Comparison of ENCODE assay signal across 8 cellular contexts in genomic region chr16:30997000-30997886, GRCh38. TPM values are rescaled to one million over a fixed set of nuclear protein-coding genes. Genes with fewer than 3 reads are reported as not detected.
A peak's percentile ranks its signal among the peaks of the same experiment; 100 is the strongest.
DNase-seq lines count a peak whose midpoint lies in the region; ATAC-seq and TF ChIP-seq lines count a peak whose summit lies in the region.

No MANE protein-coding gene starts in this region.

- peak; percentile 62 for ATAC-seq in HG03457 (IDR thresholded peaks at IDR 0.05; ENCODE audit: unreplicated experiment)

- H3K9ac ChIP-seq in parathyroid adenoma: no peak overlapping the region

- peak overlapping the region; percentile 73 for H3K4me2 ChIP-seq in parathyroid adenoma (ENCODE audit: low read length)

- H3K4me3 ChIP-seq in parathyroid adenoma (ENCODE audit: low read depth, low read length) (peak overlapping the region; percentile 60), tibial nerve (peak overlapping the region; percentile 35 to 63 (median 60))

- H3K27ac ChIP-seq in RWPE1: peak overlapping the region; percentile 94
- H3K27ac ChIP-seq in parathyroid adenoma: no peak overlapping the region
- peak overlapping the region; percentile 38 to 89 (median 75) for H3K27ac ChIP-seq in tibial nerve

- H3K9me3 ChIP-seq in parathyroid adenoma (ENCODE audit: control insufficient read depth, low read length) (no peaks in the 10 kb centered on the region), tibial nerve (no peaks in the 10 kb centered on the region)

- TF ChIP-seq EP300 in tibial nerve (IDR thresholded peaks at IDR 0.05): peak in 1 of 2 donors; percentile 55

- H2AFZ ChIP-seq in parathyroid adenoma: peak overlapping the region; percentile 87

- TF ChIP-seq POLR2A in GM19099 (IDR thresholded peaks at IDR 0.05; ENCODE audit: extremely low read depth, insufficient read length, low read depth) (peak; percentile 77), tibial nerve (IDR thresholded peaks at IDR 0.05) (peak in 1 of 2 donors; percentile 42)

- H3K4me1 ChIP-seq in parathyroid adenoma (peaks cover 10% of the 10 kb centered on the region), tibial nerve (peaks cover 0 to 27% (median 7%) of the 10 kb centered on the region in 4 donors)

- no peaks in the 10 kb centered on the region for H3K79me2 ChIP-seq in parathyroid adenoma

- 6 to 9% methylated on average over 22 to 41 of the region's 61 CpGs for WGBS in tibial nerve, 2 donors

- H3K27me3 ChIP-seq in parathyroid adenoma (ENCODE audit: control insufficient read depth, insufficient read depth, low read length) (no peaks in the 10 kb centered on the region), tibial nerve (no peaks in the 10 kb centered on the region)

- H3K36me3 ChIP-seq in parathyroid adenoma (ENCODE audit: control insufficient read depth, insufficient read depth, low read length): no peaks in the 10 kb centered on the region
- H3K36me3 ChIP-seq in tibial nerve: no peaks in the 10 kb centered on the region

- POLR2A ChIA-PET in RWPE1 (lab: Yijun Ruan, JAX; ENCODE audit: low non-redundant PET): interaction anchor here (0.7 kb wide), 1 partner anchor 68 kb away, joined by 3 read pairs; no protein-coding TSS in a partner anchor

- TF ChIP-seq CTCF in RWPE1 (conservative IDR thresholded peaks at IDR 0.05; ENCODE audit: low read depth): no peak
- TF ChIP-seq CTCF in parathyroid adenoma (IDR thresholded peaks at IDR 0.05): no peak
- TF ChIP-seq CTCF in tibial nerve (IDR thresholded peaks at IDR 0.05): no peak

- CTCF ChIA-PET in RWPE1 (lab: Yijun Ruan, JAX): interaction anchor here (1.5 kb wide), 1 partner anchor 12 kb away, joined by 11 read pairs; the partner anchor contains the start of gene HSD3B7

- DNase-seq in AG08395 (ENCODE audit: low spot score) (peak; percentile 97), RWPE1 (ENCODE audit: low spot score) (peak; percentile 92), activated gamma-delta T cell treated with Interleukin-2 at 50 U/mL for 16 hours (peak; percentile 78), globus pallidus (ENCODE audit: low spot score) (peak; percentile 44), tibial nerve (ENCODE audit: low spot score in 2 of 2) (peak; percentile 65 to 69)

RNA-seq across cellular contexts. Expression of gene HSD3B7, which starts 12.2 kb away (rescaled TPM):
- total RNA-seq in tibial nerve: 10 to 100 TPM; 14.9 to 42.9 (median 22.5) TPM

RNA-seq across cellular contexts. Expression of gene STX1B, which starts 13.2 kb away (rescaled TPM):
- 1 to 10 TPM in 3 of 4 donors, under 1 TPM in 1; 0.84 to 6.1 (median 1.3) TPM for total RNA-seq in tibial nerve

RNA-seq across cellular contexts. Expression of gene STX4, which starts 36.1 kb away (rescaled TPM):
- 10 to 100 TPM; 50.7 to 69.3 (median 63.9) TPM for total RNA-seq in tibial nerve

RNA-seq across cellular contexts. Expression of gene SETD1A, which starts 39.7 kb away (rescaled TPM):
- total RNA-seq in tibial nerve: 10 to 100 TPM in 2 of 4 donors, 1 to 10 TPM in 2; 7.9 to 17.1 (median 10.7) TPM

RNA-seq across cellular contexts. Expression of gene ORAI3, which starts 48.4 kb away (rescaled TPM):
- total RNA-seq in tibial nerve: 10 to 100 TPM; 50.7 to 58.4 (median 52.9) TPM

Comparison
In these comparisons a context has a peak if more than half of its experiments do, and no peak if none do; other contexts are left out.
1. DNase-seq: peak in every context shown above with its lines; median percentile 97 in AG08395; 92 in RWPE1; 78 in activated gamma-delta T cell treated with Interleukin-2 at 50 U/mL for 16 hours; 67 in tibial nerve; 44 in globus pallidus.